Comparison of ENCODE assay signal across 25 cellular contexts in genomic region chr13:95253033-95253432, GRCh38. TPM values are rescaled to one million over a fixed set of nuclear protein-coding genes. Genes with fewer than 3 reads are reported as not detected.
DNase-seq lines count a peak whose midpoint lies in the region; ATAC-seq and TF ChIP-seq lines count a peak whose summit lies in the region.
"Had no signal": no experiment of that assay in that cellular context is flagged by ENCODE, and none has a peak within 500 bp of the region (broad histone marks: within the 10 kb centered on the region; RNA-seq: fewer than 3 reads in every experiment).

No MANE protein-coding gene starts in this region.

- CTCF ChIA-PET in Calu3 (lab: Charles Lee), result no interaction called here

- BruUV-seq in Calu3 (replicated peaks; lab: Mats Ljungman, UMichigan), result no TSS peak

- no peak overlapping the region for H3K4me3 Mint-ChIP-seq in stimulated activated memory B cell treated with anti-CD40 and anti-IgM and Interleukin-4, amounts not matched to agents 10 μg/mL and 1 μg/mL and 100 μg/mL, for 72 hours
- no peak overlapping the region for H3K4me3 Mint-ChIP-seq in Calu3 (ENCODE audit: low read depth, unreplicated experiment)

- intact Hi-C loops in Calu3 (cut with micrococcal nuclease; ENCODE audit: unreplicated experiment), result no loop called here

- peaks cover 10% of the 10 kb centered on the region for H3K36me3 Mint-ChIP-seq in stimulated activated memory B cell treated with anti-CD40 and anti-IgM and Interleukin-4, amounts not matched to agents 10 μg/mL and 1 μg/mL and 100 μg/mL, for 72 hours
- H3K36me3 Mint-ChIP-seq in Calu3 (ENCODE audit: insufficient read depth, unreplicated experiment), result no peaks in the 10 kb centered on the region

- TF ChIP-seq CTCF in Calu3 (IDR thresholded peaks at IDR 0.05; ENCODE audit: unreplicated experiment), result no peak

- peaks cover 37% of the 10 kb centered on the region for H3K4me1 Mint-ChIP-seq in stimulated activated memory B cell treated with anti-CD40 and anti-IgM and Interleukin-4, amounts not matched to agents 10 μg/mL and 1 μg/mL and 100 μg/mL, for 72 hours
- H3K4me1 Mint-ChIP-seq in Calu3 (ENCODE audit: low read depth, unreplicated experiment), result peaks cover 31% of the 10 kb centered on the region

- DNase-seq in NCI-H2171 treated with DMSO at 0.1 percent for 48 hours (lab: John Stamatoyannopoulos, UW) (peak; percentile 75), left lobe of liver (ENCODE audit: low spot score) (no peak), Calu3 (no peak), superior temporal gyrus (ENCODE audit: extremely low spot score) (no peak)
- DNase-seq: DMS 273 treated with DMSO at 0.1 percent for 48 hours; DMS79 treated with DMSO at 0.1 percent for 48 hours; GF-D8; MV-4-11; NCI-H1105; NCI-H1436 treated with DMSO at 0.1 percent for 48 hours; NCI-H187 treated with DMSO at 0.1 percent for 48 hours; NCI-H446; NCI-H524 treated with DMSO at 0.1 percent for 48 hours; NCI-H82; NK-92 treated with Interleukin-12 subunit alpha and Interleukin-12 subunit beta, amount 100 ng/mL, for 24 hours; PC-9; Right ventricle myocardium superior; RPMI8226; T-helper 2 cell had no signal

- peak; percentile 29 for ATAC-seq in GM18511 (IDR thresholded peaks at IDR 0.05; ENCODE audit: unreplicated experiment)
- ATAC-seq in HG02759 (IDR thresholded peaks at IDR 0.05; ENCODE audit: unreplicated experiment), result peak; percentile 39
- ATAC-seq in stimulated activated memory B cell treated with anti-CD40 and anti-IgM and Interleukin-4, amounts not matched to agents 10 μg/mL and 1 μg/mL and 100 μg/mL, for 72 hours, result peak; percentile 72
- no peak for ATAC-seq in left lobe of liver
- no peak for ATAC-seq in HG03045 (IDR thresholded peaks at IDR 0.05; ENCODE audit: unreplicated experiment)
- ATAC-seq: HepG2, K562 had no signal

- peaks cover 3% of the 10 kb centered on the region for H3K9me3 Mint-ChIP-seq in stimulated activated memory B cell treated with anti-CD40 and anti-IgM and Interleukin-4, amounts not matched to agents 10 μg/mL and 1 μg/mL and 100 μg/mL, for 72 hours
- H3K9me3 Mint-ChIP-seq in Calu3 (ENCODE audit: low read depth, unreplicated experiment), result peaks cover 4% of the 10 kb centered on the region

- H3K27ac Mint-ChIP-seq in stimulated activated memory B cell treated with anti-CD40 and anti-IgM and Interleukin-4, amounts not matched to agents 10 μg/mL and 1 μg/mL and 100 μg/mL, for 72 hours, result peak overlapping the region; percentile 24
- H3K27ac Mint-ChIP-seq in Calu3 (ENCODE audit: unreplicated experiment), result no peak overlapping the region

- H3K27me3 Mint-ChIP-seq in stimulated activated memory B cell treated with anti-CD40 and anti-IgM and Interleukin-4, amounts not matched to agents 10 μg/mL and 1 μg/mL and 100 μg/mL, for 72 hours, result no peaks in the 10 kb centered on the region
- no peaks in the 10 kb centered on the region for H3K27me3 Mint-ChIP-seq in Calu3 (ENCODE audit: unreplicated experiment)

RNA-seq across cellular contexts. Expression of gene ABCC4, which starts 48.2 kb away (rescaled TPM):
- total RNA-seq in left lobe of liver (1.7 TPM), Calu3 (2022) (10.0 and 12.5 TPM in 2 replicates)

Comparison
In these comparisons a context has a peak if more than half of its experiments do, and no peak if none do; other contexts are left out.
1. ATAC-seq: peak in GM18511 (single experiment), HG02759 (single experiment) and stimulated activated memory B cell treated with anti-CD40 and anti-IgM and Interleukin-4, amounts not matched to agents 10 μg/mL and 1 μg/mL and 100 μg/mL, for 72 hours (single experiment); none in left lobe of liver (single experiment) and HG03045 (single experiment).